8 cellular contexts compared by ENCODE assay signal in genomic region chr15:88467935-88468528, GRCh38. TPM values are rescaled to one million over a fixed set of nuclear protein-coding genes. Genes with fewer than 3 reads are reported as not detected.
DNase-seq lines count a peak whose midpoint lies in the region; ATAC-seq and TF ChIP-seq lines count a peak whose summit lies in the region.

No MANE protein-coding gene starts in this region.

- H3K4me3 ChIP-seq in heart left ventricle (peak overlapping the region; percentile 65 to 99 (median 83)), brain microvascular endothelial cell (ENCODE audit: low read depth, low read length) (peak overlapping the region; percentile 88), upper lobe of left lung (peak overlapping the region; percentile 71 to 94 (median 91))

- no peaks in the 10 kb centered on the region for H3K9me3 ChIP-seq in heart left ventricle
- H3K9me3 ChIP-seq in upper lobe of left lung, result no peaks in the 10 kb centered on the region

- no peak for TF ChIP-seq EP300 in upper lobe of left lung (IDR thresholded peaks at IDR 0.05)

- ATAC-seq in heart left ventricle (no peak), left cardiac atrium (no peak), upper lobe of left lung (ENCODE audit: low FRiP score in 2 of 2) (no peak), GM19463 (IDR thresholded peaks at IDR 0.05; ENCODE audit: unreplicated experiment) (no peak), HG03196 (IDR thresholded peaks at IDR 0.05; ENCODE audit: unreplicated experiment) (no peak)

- peak overlapping the region; percentile 87 to 98 (median 93) for H3K27ac ChIP-seq in heart left ventricle
- H3K27ac ChIP-seq in brain microvascular endothelial cell, result peak overlapping the region; percentile 98
- peak overlapping the region; percentile 89 to 96 (median 93) for H3K27ac ChIP-seq in upper lobe of left lung

- in situ Hi-C loops in brain microvascular endothelial cell (cut with HindIII; ENCODE audit: low pct_ligation_motif_present, low sequenced_read_pairs), result no loop called here

- peaks cover 6 to 43% (median 29%) of the 10 kb centered on the region in 12 donors for H3K4me1 ChIP-seq in heart left ventricle
- H3K4me1 ChIP-seq in upper lobe of left lung, result peaks cover 20 to 31% (median 26%) of the 10 kb centered on the region in 4 donors

- TF ChIP-seq POLR2A in heart left ventricle (IDR thresholded peaks at IDR 0.05) (no peak), upper lobe of left lung (IDR thresholded peaks at IDR 0.05) (no peak)

- H3K27me3 ChIP-seq in heart left ventricle, result no peaks in the 10 kb centered on the region
- H3K27me3 ChIP-seq in brain microvascular endothelial cell (replicated peaks), result no peaks in the 10 kb centered on the region
- H3K27me3 ChIP-seq in upper lobe of left lung, result no peaks in the 10 kb centered on the region

- no peak for DNase-seq in heart left ventricle
- DNase-seq in left cardiac atrium, result no peak
- peak; percentile 18 for DNase-seq in MV-4-11 (lab: John Stamatoyannopoulos, UW)
- no peak for DNase-seq in brain microvascular endothelial cell
- DNase-seq in lung microvascular endothelial cell (ENCODE audit: low read depth in 2 of 2), result peak; percentile 7 to 19
- DNase-seq in upper lobe of left lung, result no peak

- peaks cover 0 to 54% (median 46%) of the 10 kb centered on the region in 9 donors for H3K36me3 ChIP-seq in heart left ventricle
- peaks cover 5% of the 10 kb centered on the region for H3K36me3 ChIP-seq in brain microvascular endothelial cell (replicated peaks)
- H3K36me3 ChIP-seq in upper lobe of left lung, result peaks cover 7 to 35% (median 21%) of the 10 kb centered on the region in 4 donors

- WGBS in heart left ventricle, 4 donors, result 1 to 6% (median 2%) methylated on average over 16 to 17 of the region's 17 CpGs
- WGBS in upper lobe of left lung, 2 donors, result 2 to 3% methylated on average over 5 to 17 of the region's 17 CpGs

- intact Hi-C loops in heart left ventricle (cut with DNase I), result loop anchor here in 1 of 10 donors (2.0 to 5.0 kb wide), 2 partner anchors 79 to 154 kb away; partner anchors contain the start of genes AEN and DET1
- intact Hi-C loops in left cardiac atrium (cut with DNase I), result no loop called here

- TF ChIP-seq CTCF in heart left ventricle (IDR thresholded peaks at IDR 0.05) (no peak), brain microvascular endothelial cell (IDR thresholded peaks at IDR 0.05; ENCODE audit: low read depth, low read length, missing control alignments) (peak; percentile 62), upper lobe of left lung (IDR thresholded peaks at IDR 0.05) (no peak)

RNA-seq across cellular contexts. Expression of gene MRPS11, which starts 0.5 kb away (rescaled TPM):
- total RNA-seq in heart left ventricle (10 to 100 TPM; 49.7 to 72.7 (median 59.0) TPM), left cardiac atrium (10 to 100 TPM; 40.7 to 51.5 TPM), lung microvascular endothelial cell (20.5 and 29.4 TPM in 2 replicates), upper lobe of left lung (10 to 100 TPM; 12.9 to 53.4 (median 34.7) TPM)
- 10 to 100 TPM; 73.2 to 77.9 TPM for polyA plus RNA-seq in heart left ventricle

RNA-seq across cellular contexts. Expression of gene MRPL46, which starts 0.8 kb away (rescaled TPM):
- 100 to 1,000 TPM in 1 of 9 donors, 10 to 100 TPM in 8; 40.7 to 113 (median 75.2) TPM for total RNA-seq in heart left ventricle
- polyA plus RNA-seq in heart left ventricle, result 10 to 100 TPM; 79.5 to 92.8 TPM
- total RNA-seq in left cardiac atrium, result 10 to 100 TPM; 36.4 to 42.4 TPM
- total RNA-seq in lung microvascular endothelial cell, result 12.0 and 15.5 TPM in 2 replicates
- total RNA-seq in upper lobe of left lung, result 10 to 100 TPM in 5 of 6 donors, 1 to 10 TPM in 1; 8.7 to 23.1 (median 17.6) TPM

Comparison
In these comparisons a context has a peak if more than half of its experiments do, and no peak if none do; other contexts are left out.
1. DNase-seq: peak in MV-4-11 (single experiment) and lung microvascular endothelial cell (2 of 2); none in heart left ventricle (0 of 5), left cardiac atrium (single experiment), brain microvascular endothelial cell (single experiment) and upper lobe of left lung (0 of 2).
2. Peak in every context shown above with its lines, with median percentiles within 50 percentile points of each other: H3K27ac ChIP-seq and H3K4me3 ChIP-seq.